Comparison of ENCODE assay signal across 23 cellular contexts in the genomic region with DNA sequence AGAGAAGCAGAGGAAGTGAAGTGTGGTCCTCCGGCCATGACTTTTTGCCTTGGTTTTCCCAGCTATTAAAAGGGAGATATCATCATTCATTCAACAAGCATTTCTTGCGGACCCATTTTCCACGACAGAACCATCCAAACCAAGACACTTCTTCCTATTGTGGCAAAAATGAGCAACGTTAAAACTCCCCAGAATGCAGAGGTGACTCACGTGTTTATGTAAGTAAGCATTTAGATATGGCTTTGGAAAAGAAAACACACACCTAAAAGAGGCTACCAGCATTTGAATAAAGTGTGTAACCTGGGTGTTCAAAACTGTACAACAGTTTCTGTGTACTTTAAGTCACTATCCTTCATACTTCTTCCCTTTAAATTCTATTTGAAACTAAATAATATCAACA.
"Had no signal": no experiment of that assay in that cellular context is flagged by ENCODE, and none has a peak within 500 bp of the region (broad histone marks: within the 10 kb centered on the region; RNA-seq: fewer than 3 reads in every experiment).

No MANE protein-coding gene starts in this region.

- H3K4me1 Mint-ChIP-seq: naive thymus-derived CD8-positive, alpha-beta T cell had no signal

- H3K4me2 ChIP-seq: hepatocyte had no signal

- H3K36me3 Mint-ChIP-seq: naive thymus-derived CD8-positive, alpha-beta T cell had no signal

- ATAC-seq: foreskin keratinocyte; mucosa of descending colon; naive thymus-derived CD8-positive, alpha-beta T cell had no signal

- H3K36me3 ChIP-seq: esophagus muscularis mucosa, ovary, right atrium auricular region, sigmoid colon, stomach, thoracic aorta, transverse colon had no signal

- H3K4me1 ChIP-seq: foreskin keratinocyte, transverse colon had no signal

- H3K4me3 Mint-ChIP-seq: naive thymus-derived CD8-positive, alpha-beta T cell; neural crest cell had no signal

- H3K79me2 ChIP-seq: hepatocyte had no signal

- H3K27me3 ChIP-seq: esophagus muscularis mucosa, foreskin keratinocyte, hepatocyte, ovary, right atrium auricular region, sigmoid colon, stomach, transverse colon had no signal

- H2AFZ ChIP-seq: hepatocyte had no signal

- H3K9me3 Mint-ChIP-seq: naive thymus-derived CD8-positive, alpha-beta T cell; neural crest cell had no signal

- FAIRE-seq: endometrium had no signal

- H3K27ac Mint-ChIP-seq: naive thymus-derived CD8-positive, alpha-beta T cell had no signal

- H3K27ac ChIP-seq: epithelial cell of prostate, esophagus muscularis mucosa, foreskin keratinocyte, hepatocyte, ovary, right atrium auricular region, sigmoid colon, stomach, thoracic aorta had no signal

- H3K4me3 ChIP-seq: esophagus muscularis mucosa, hepatocyte, mucosa of descending colon, ovary, right atrium auricular region, sigmoid colon, skin epidermis, stomach, thoracic aorta, transverse colon had no signal

- H3K9me3 ChIP-seq: esophagus muscularis mucosa, mucosa of descending colon, ovary, right atrium auricular region, sigmoid colon, stomach, thoracic aorta, transverse colon had no signal

- DNase-seq: cortex of kidney; effector memory CD4-positive, alpha-beta T cell; foreskin keratinocyte; head of caudate nucleus; kidney glomerular epithelial cell; mucosa of descending colon; naive thymus-derived CD8-positive, alpha-beta T cell; ovary; sigmoid colon; stimulated activated CD4-positive, alpha-beta T cell treated with anti-CD3 and anti-CD28 coated beads, Interleukin-2, amount 100 ng/mL, for 24 hours; stimulated activated CD4-positive, alpha-beta T cell treated with anti-CD3 and anti-CD28 coated beads, Interleukin-4, amount 100 ng/mL, for 4 hours; stimulated activated naive CD4-positive, alpha-beta T cell; stomach; substantia nigra; transverse colon had no signal
